32 cellular contexts compared by ENCODE assay signal in genomic region chr11:92439133-92439532, GRCh38.
"Had no signal": no experiment of that assay in that cellular context is flagged by ENCODE, and none has a peak within 500 bp of the region (broad histone marks: within the 10 kb centered on the region; RNA-seq: fewer than 3 reads in every experiment).

No MANE protein-coding gene starts in this region.

- H3K4me1 ChIP-seq: adrenal gland, body of pancreas, breast epithelium had no signal

- H3K27ac Mint-ChIP-seq: activated B cell treated with CpG ODN at 0.5 μM for 24 hours; activated CD4-positive, alpha-beta memory T cell treated with anti-CD3 and anti-CD28 coated beads, Interleukin-2, amount 10 ng/mL, durations not matched to agents 7 days and 5 days; activated CD4-positive, alpha-beta T cell treated with anti-CD3 and anti-CD28 coated beads, Interleukin-2, amount 10 ng/mL, durations not matched to agents 7 days and 5 days; activated CD8-positive, alpha-beta memory T cell treated with anti-CD3 and anti-CD28 coated beads, Interleukin-2, amount 10 ng/mL, durations not matched to agents 7 days and 5 days; activated CD8-positive, alpha-beta T cell treated with anti-CD3 and anti-CD28 coated beads, Interleukin-2, amount 10 ng/mL, durations not matched to agents 7 days and 5 days; activated naive CD4-positive, alpha-beta T cell treated with anti-CD3 and anti-CD28 coated beads, Interleukin-2, amount 10 ng/mL, durations not matched to agents 7 days and 5 days; activated naive CD4-positive, alpha-beta T cell treated with anti-CD3 and anti-CD28 coated beads, Interleukin-2, amount 50 U/mL, for 24 hours; activated naive CD8-positive, alpha-beta T cell treated with anti-CD3 and anti-CD28 coated beads for 36 hours; activated T-cell treated with anti-CD3 and anti-CD28 coated beads, Interleukin-2, amount 50 U/mL, for 24 hours; activated T-helper 2 cell treated with anti-CD3 and anti-CD28 coated beads, Interferon-gamma antibody, Interleukin-2, Interleukin-4, amounts not matched to agents 10 μg/mL and 5 μg/mL and 100 μg/mL, durations not matched to agents 14 hours and 24 hours and 36 hours; T-helper 1 cell treated with Interleukin-12 subunit alpha and Interleukin-12 subunit beta and Interleukin-4 antibody, amounts not matched to agents 30 μg/mL and 1 μg/mL, for 36 hours; T-helper 2 cell treated with Interferon-gamma antibody and Interleukin-4, amounts not matched to agents 5 μg/mL and 100 μg/mL, for 36 hours had no signal

- DNase-seq: activated B cell treated with CpG ODN at 0.5 μM for 24 hours; activated CD4-positive, alpha-beta memory T cell treated with anti-CD3 and anti-CD28 coated beads, Interleukin-2, amount 10 ng/mL, durations not matched to agents 7 days and 5 days; activated CD4-positive, alpha-beta T cell treated with anti-CD3 and anti-CD28 coated beads for 4 hours; activated CD4-positive, alpha-beta T cell treated with anti-CD3 and anti-CD28 coated beads, Interleukin-2, amount 10 ng/mL, durations not matched to agents 7 days and 5 days; activated CD4-positive, alpha-beta T cell treated with anti-CD3 and anti-CD28 coated beads, Interleukin-2, amount 50 U/mL, for 48 hours; activated CD4-positive, CD25-positive, alpha-beta regulatory T cell treated with anti-CD3 and anti-CD28 coated beads, Interleukin-2, amount 50 U/mL, for 72 hours; activated CD8-positive, alpha-beta memory T cell treated with anti-CD3 and anti-CD28 coated beads for 24 hours; activated CD8-positive, alpha-beta memory T cell treated with anti-CD3 and anti-CD28 coated beads, Interleukin-2, amount 10 ng/mL, durations not matched to agents 7 days and 5 days; activated CD8-positive, alpha-beta memory T cell treated with anti-CD3 and anti-CD28 coated beads, Interleukin-2, amount 50 U/mL, for 48 hours; activated CD8-positive, alpha-beta T cell treated with anti-CD3 and anti-CD28 coated beads, Interleukin-2, amount 10 ng/mL, durations not matched to agents 7 days and 5 days; activated effector memory CD4-positive, alpha-beta T cell treated with Interleukin-2 at 50 U/mL for 16 hours; activated gamma-delta T cell; activated naive CD4-positive, alpha-beta T cell treated with anti-CD3 and anti-CD28 coated beads, Interleukin-2, amount 10 ng/mL, durations not matched to agents 7 days and 5 days; activated naive CD4-positive, alpha-beta T cell treated with Interleukin-2 at 50 U/mL for 16 hours; activated naive CD8-positive, alpha-beta T cell treated with anti-CD3 and anti-CD28 coated beads for 36 hours; activated T-cell treated with anti-CD3 and anti-CD28 coated beads, Interleukin-2, amount 50 U/mL, for 24 hours; activated T-cell treated with anti-CD3 and anti-CD28 coated beads, Interleukin-2, amount 50 U/mL, for 48 hours; adrenal gland; amniotic stem cell; aorta; body of pancreas; brain microvascular endothelial cell; central memory CD4-positive, alpha-beta T cell; T-helper 1 cell; T-helper 2 cell; T-helper 9 cell had no signal

- H3K9me3 Mint-ChIP-seq: activated B cell treated with CpG ODN at 0.5 μM for 24 hours; activated CD4-positive, alpha-beta T cell treated with anti-CD3 and anti-CD28 coated beads, Interleukin-2, amount 10 ng/mL, durations not matched to agents 7 days and 5 days; activated naive CD4-positive, alpha-beta T cell treated with anti-CD3 and anti-CD28 coated beads, Interleukin-2, amount 50 U/mL, for 24 hours; activated naive CD8-positive, alpha-beta T cell treated with anti-CD3 and anti-CD28 coated beads for 36 hours; activated T-cell treated with anti-CD3 and anti-CD28 coated beads, Interleukin-2, amount 50 U/mL, for 24 hours; activated T-helper 2 cell treated with anti-CD3 and anti-CD28 coated beads, Interferon-gamma antibody, Interleukin-2, Interleukin-4, amounts not matched to agents 10 μg/mL and 5 μg/mL and 100 μg/mL, durations not matched to agents 14 hours and 24 hours and 36 hours; T-helper 1 cell treated with Interleukin-12 subunit alpha and Interleukin-12 subunit beta and Interleukin-4 antibody, amounts not matched to agents 30 μg/mL and 1 μg/mL, for 36 hours; T-helper 2 cell treated with Interferon-gamma antibody and Interleukin-4, amounts not matched to agents 5 μg/mL and 100 μg/mL, for 36 hours had no signal

- ATAC-seq: activated CD8-positive, alpha-beta memory T cell treated with anti-CD3 and anti-CD28 coated beads, Interleukin-2, amount 10 ng/mL, durations not matched to agents 7 days and 5 days; activated CD8-positive, alpha-beta T cell treated with anti-CD3 and anti-CD28 coated beads, Interleukin-2, amount 10 ng/mL, durations not matched to agents 7 days and 5 days; body of pancreas had no signal

- H3K27me3 Mint-ChIP-seq: activated B cell treated with CpG ODN at 0.5 μM for 24 hours; activated CD4-positive, alpha-beta memory T cell treated with anti-CD3 and anti-CD28 coated beads, Interleukin-2, amount 10 ng/mL, durations not matched to agents 7 days and 5 days; activated CD4-positive, alpha-beta T cell treated with anti-CD3 and anti-CD28 coated beads, Interleukin-2, amount 10 ng/mL, durations not matched to agents 7 days and 5 days; activated CD8-positive, alpha-beta memory T cell treated with anti-CD3 and anti-CD28 coated beads, Interleukin-2, amount 10 ng/mL, durations not matched to agents 7 days and 5 days; activated naive CD4-positive, alpha-beta T cell treated with anti-CD3 and anti-CD28 coated beads, Interleukin-2, amount 10 ng/mL, durations not matched to agents 7 days and 5 days; activated naive CD4-positive, alpha-beta T cell treated with anti-CD3 and anti-CD28 coated beads, Interleukin-2, amount 50 U/mL, for 24 hours; activated naive CD8-positive, alpha-beta T cell treated with anti-CD3 and anti-CD28 coated beads for 36 hours; activated T-cell treated with anti-CD3 and anti-CD28 coated beads, Interleukin-2, amount 50 U/mL, for 24 hours had no signal

- H3K36me3 Mint-ChIP-seq: activated CD8-positive, alpha-beta memory T cell treated with anti-CD3 and anti-CD28 coated beads, Interleukin-2, amount 10 ng/mL, durations not matched to agents 7 days and 5 days; activated naive CD4-positive, alpha-beta T cell treated with anti-CD3 and anti-CD28 coated beads, Interleukin-2, amount 10 ng/mL, durations not matched to agents 7 days and 5 days; activated naive CD4-positive, alpha-beta T cell treated with anti-CD3 and anti-CD28 coated beads, Interleukin-2, amount 50 U/mL, for 24 hours; activated naive CD8-positive, alpha-beta T cell treated with anti-CD3 and anti-CD28 coated beads for 36 hours had no signal

- H3K4me3 ChIP-seq: adrenal gland, body of pancreas, breast epithelium had no signal

- H3K36me3 ChIP-seq: adrenal gland, brain microvascular endothelial cell, breast epithelium had no signal

- H3K4me3 Mint-ChIP-seq: activated B cell treated with CpG ODN at 0.5 μM for 24 hours; activated CD4-positive, alpha-beta memory T cell treated with anti-CD3 and anti-CD28 coated beads, Interleukin-2, amount 10 ng/mL, durations not matched to agents 7 days and 5 days; activated CD4-positive, alpha-beta T cell treated with anti-CD3 and anti-CD28 coated beads, Interleukin-2, amount 10 ng/mL, durations not matched to agents 7 days and 5 days; activated CD8-positive, alpha-beta memory T cell treated with anti-CD3 and anti-CD28 coated beads, Interleukin-2, amount 10 ng/mL, durations not matched to agents 7 days and 5 days; activated CD8-positive, alpha-beta T cell treated with anti-CD3 and anti-CD28 coated beads, Interleukin-2, amount 10 ng/mL, durations not matched to agents 7 days and 5 days; activated naive CD4-positive, alpha-beta T cell treated with anti-CD3 and anti-CD28 coated beads, Interleukin-2, amount 10 ng/mL, durations not matched to agents 7 days and 5 days; activated naive CD4-positive, alpha-beta T cell treated with anti-CD3 and anti-CD28 coated beads, Interleukin-2, amount 50 U/mL, for 24 hours; activated naive CD8-positive, alpha-beta T cell treated with anti-CD3 and anti-CD28 coated beads for 36 hours; activated T-cell treated with anti-CD3 and anti-CD28 coated beads, Interleukin-2, amount 50 U/mL, for 24 hours; T-helper 1 cell treated with Interleukin-12 subunit alpha and Interleukin-12 subunit beta and Interleukin-4 antibody, amounts not matched to agents 30 μg/mL and 1 μg/mL, for 36 hours; T-helper 2 cell treated with Interferon-gamma antibody and Interleukin-4, amounts not matched to agents 5 μg/mL and 100 μg/mL, for 36 hours had no signal

- H3K27me3 ChIP-seq: adrenal gland, body of pancreas, brain microvascular endothelial cell, breast epithelium had no signal

- H3K9me3 ChIP-seq: adrenal gland, body of pancreas, breast epithelium had no signal

- H3K4me1 Mint-ChIP-seq: activated B cell treated with CpG ODN at 0.5 μM for 24 hours; activated CD4-positive, alpha-beta memory T cell treated with anti-CD3 and anti-CD28 coated beads, Interleukin-2, amount 10 ng/mL, durations not matched to agents 7 days and 5 days; activated CD4-positive, alpha-beta T cell treated with anti-CD3 and anti-CD28 coated beads, Interleukin-2, amount 10 ng/mL, durations not matched to agents 7 days and 5 days; activated CD8-positive, alpha-beta memory T cell treated with anti-CD3 and anti-CD28 coated beads, Interleukin-2, amount 10 ng/mL, durations not matched to agents 7 days and 5 days; activated naive CD4-positive, alpha-beta T cell treated with anti-CD3 and anti-CD28 coated beads, Interleukin-2, amount 10 ng/mL, durations not matched to agents 7 days and 5 days; activated naive CD4-positive, alpha-beta T cell treated with anti-CD3 and anti-CD28 coated beads, Interleukin-2, amount 50 U/mL, for 24 hours; activated naive CD8-positive, alpha-beta T cell treated with anti-CD3 and anti-CD28 coated beads for 36 hours had no signal

- H3K27ac ChIP-seq: adrenal gland, body of pancreas, brain microvascular endothelial cell, breast epithelium, VCaP had no signal
